Comparison of ENCODE assay signal across 2 cellular contexts in the genomic region with DNA sequence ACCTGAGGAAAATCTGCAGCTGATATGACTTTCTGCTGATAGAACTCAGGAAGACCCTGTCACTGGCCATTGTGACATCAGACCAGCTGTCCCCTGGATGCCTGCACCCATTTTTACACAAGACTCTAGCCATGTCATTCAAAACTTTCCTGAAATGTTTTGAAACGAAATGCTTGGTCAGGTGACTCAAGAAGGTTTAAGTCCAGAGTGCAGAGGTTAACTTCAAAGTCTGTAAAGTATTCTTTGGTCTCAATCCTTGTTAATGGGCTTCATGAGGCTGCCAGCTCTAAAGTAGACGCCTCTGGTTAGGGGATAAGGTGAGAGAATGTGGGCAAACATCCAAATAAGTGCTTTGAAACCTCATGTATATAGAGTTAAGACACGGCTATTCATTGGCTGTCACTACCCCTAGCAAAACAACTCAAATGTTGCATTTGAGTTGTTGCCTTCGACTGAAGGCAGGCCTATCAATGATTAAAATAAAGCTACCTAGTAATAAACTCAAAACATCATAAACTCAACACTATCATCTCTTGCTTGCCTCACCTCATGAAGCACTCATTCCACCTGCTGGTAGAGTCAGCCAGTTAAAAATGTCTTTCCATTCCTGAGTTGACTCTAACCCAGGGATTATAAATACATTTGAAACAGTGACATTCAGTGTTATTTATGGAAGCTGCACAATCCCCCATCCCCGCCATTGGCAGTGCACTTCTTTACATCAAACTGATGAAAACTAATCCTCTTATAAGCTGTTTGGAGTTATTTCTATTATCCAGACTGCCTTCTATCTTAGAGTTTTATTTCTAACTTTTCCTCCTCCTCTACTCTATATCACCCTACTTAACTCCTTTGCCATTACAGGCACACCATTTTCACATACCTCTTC.
TF ChIP-seq lines count a peak whose summit lies in the region.

No MANE protein-coding gene starts in this region.

TF ChIP-seq in HEK293, 187 proteins besides CTCF, POLR2A, EP300 and RAD21:
- TF ChIP-seq YY1 (tag by site-specific recombination; IDR thresholded peaks at IDR 0.05) (no peak), ZNF585B (tag by site-specific recombination; IDR thresholded peaks at IDR 0.05) (peak; percentile 57), ZNF37A (tag by site-specific recombination; IDR thresholded peaks at IDR 0.05) (no peak), ZNF202 (tag by site-specific recombination; IDR thresholded peaks at IDR 0.05; ENCODE audit: borderline replicate concordance) (no peak), ZNF660 (tag by site-specific recombination; IDR thresholded peaks at IDR 0.05) (no peak)

TF ChIP-seq in H1, 55 proteins besides CTCF, POLR2A, EP300 and RAD21:
- TF ChIP-seq KDM1A (IDR thresholded peaks at IDR 0.05; ENCODE audit: borderline replicate concordance, low read length) (no peak), TBP (IDR thresholded peaks at IDR 0.05; ENCODE audit: low read depth, low read length) (no peak), SP2 (IDR thresholded peaks at IDR 0.05; ENCODE audit: low read length) (no peak), TAF1 (IDR thresholded peaks at IDR 0.05; ENCODE audit: low read depth, low read length) (no peak), EZH2 (IDR thresholded peaks at IDR 0.05; ENCODE audit: low read depth, low read length, severe bottlenecking) (no peak), SIN3A (conservative IDR thresholded peaks at IDR 0.05 in 1 of 2, IDR thresholded peaks at IDR 0.05 in 1 of 2; ENCODE audit: low read depth in 1 of 2, low read length in 2 of 2) (no peak), E2F6 (IDR thresholded peaks at IDR 0.05) (no peak), MAFK (IDR thresholded peaks at IDR 0.05; ENCODE audit: low read depth, low read length) (no peak), RNF2 (IDR thresholded peaks at IDR 0.05; ENCODE audit: borderline replicate concordance, low read depth, low read length, missing control alignments, poor library complexity, severe bottlenecking) (no peak)
- TF ChIP-seq, protein P1, sequence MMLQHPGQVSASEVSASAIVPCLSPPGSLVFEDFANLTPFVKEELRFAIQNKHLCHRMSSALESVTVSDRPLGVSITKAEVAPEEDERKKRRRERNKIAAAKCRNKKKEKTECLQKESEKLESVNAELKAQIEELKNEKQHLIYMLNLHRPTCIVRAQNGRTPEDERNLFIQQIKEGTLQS (IDR thresholded peaks at IDR 0.05; ENCODE audit: insufficient read depth, low read depth, low read length), result no peak
TF ChIP-seq in H1: peak in this region for 0.
